In genomic region chr3:151203053-151203420, GRCh38 we compare ENCODE assay signal across 10 cellular contexts. TPM values are rescaled to one million over a fixed set of nuclear protein-coding genes. Genes with fewer than 3 reads are reported as not detected.
DNase-seq lines count a peak whose midpoint lies in the region; ATAC-seq and TF ChIP-seq lines count a peak whose summit lies in the region.
"Had no signal": no experiment of that assay in that cellular context is flagged by ENCODE, and none has a peak within 500 bp of the region (broad histone marks: within the 10 kb centered on the region; RNA-seq: fewer than 3 reads in every experiment).

TSS of gene GPR171 (minus strand) at chr3:151203216. CDS start at chr3:151199386, 3,830 bp downstream.

- no peak within 1 kb of the TSS for H2BK20ac ChIP-seq in H9 (ENCODE audit: low read depth, low read length, poor library complexity, severe bottlenecking)

- no peak within 1 kb of the TSS for H2BK12ac ChIP-seq in H9 (ENCODE audit: insufficient read length, low read depth, low read length)

- no peak within 1 kb of the TSS for H3K23ac ChIP-seq in H9 (ENCODE audit: insufficient read length, low read depth, low read length)

- no CpG with 5 or more reads among the region's 3 CpGs for WGBS in H9 (ENCODE audit: extremely low coverage, insufficient read length, low lambda C conversion rate)

- ATAC-seq in DND-41 (ENCODE audit: insufficient read depth, low read depth) = peak; percentile 99
- peak; percentile 92 for ATAC-seq in HG02588 (IDR thresholded peaks at IDR 0.05; ENCODE audit: unreplicated experiment)
- no peak for ATAC-seq in sciatic nerve

- no peaks in the 10 kb centered on the region for H3K9me3 ChIP-seq in DND-41 (ENCODE audit: insufficient read depth, low read length, severe bottlenecking)
- no peaks in the 10 kb centered on the region for H3K9me3 ChIP-seq in mononuclear cell (ENCODE audit: low read depth, low read length)
- no peaks in the 10 kb centered on the region for H3K9me3 ChIP-seq in MG63
- H3K9me3 ChIP-seq in H9 (ENCODE audit: control insufficient read depth, low read depth, low read length) = no peaks in the 10 kb centered on the region

- no peaks in the 10 kb centered on the region for H3K23me2 ChIP-seq in H9 (ENCODE audit: insufficient read length, low read depth, low read length, poor library complexity, severe bottlenecking)

- no peak within 1 kb of the TSS for H3K14ac ChIP-seq in H9 (ENCODE audit: insufficient read depth, low read length)

- no peaks in the 10 kb centered on the region for H3K79me1 ChIP-seq in H9 (ENCODE audit: insufficient read depth, low read depth, low read length, poor library complexity, severe bottlenecking)

- in situ Hi-C loops in KBM-7 (cut with MboI; ENCODE audit: low pct_unique_long_range_greater_than_20kb, low sequenced_read_pairs) = no loop called here

- H4K20me1 ChIP-seq in DND-41 (ENCODE audit: insufficient read depth, low read length) (no peaks in the 10 kb centered on the region), H9 (ENCODE audit: control insufficient read depth, insufficient read depth, insufficient read length) (no peaks in the 10 kb centered on the region)

- H3K4me1 Mint-ChIP-seq in H9 = no peaks in the 10 kb centered on the region; a peak in 1 of 4 replicates
- H3K4me1 Mint-ChIP-seq: nephron had no signal

- no peak within 1 kb of the TSS for H3K4ac ChIP-seq in H9 (ENCODE audit: low read depth, low read length)

- H3K79me2 ChIP-seq in DND-41 (ENCODE audit: insufficient read depth, low read length) (no peaks in the 10 kb centered on the region), H9 (ENCODE audit: insufficient read depth, low read length) (no peaks in the 10 kb centered on the region)

- H3K27me3 ChIP-seq in DND-41 (ENCODE audit: insufficient read depth, low read length, poor library complexity) (no peaks in the 10 kb centered on the region), mononuclear cell (ENCODE audit: insufficient read depth, low read length) (no peaks in the 10 kb centered on the region), MG63 (no peaks in the 10 kb centered on the region), H9 (ENCODE audit: insufficient read depth, low read length) (no peaks in the 10 kb centered on the region)

- intact Hi-C loops in sciatic nerve (cut with DNase I) = no loop called here

- H2BK120ac ChIP-seq in H9 (ENCODE audit: low read depth, low read length, poor library complexity, severe bottlenecking) = no peak within 1 kb of the TSS

- H3K36me3 Mint-ChIP-seq in H9 (ENCODE audit: insufficient read depth in 1 of 3, low read depth in 3 of 3) = no peaks in the 10 kb centered on the region

- H3K4me3 ChIP-seq in DND-41 (ENCODE audit: low read depth in 1 of 2, low read length in 2 of 2) = no peak within 1 kb of the TSS
- H3K4me3 ChIP-seq in mononuclear cell (ENCODE audit: low read length) = peak within 1 kb of the TSS; percentile 21
- no peak within 1 kb of the TSS for H3K4me3 ChIP-seq in MG63

- no peak for TF ChIP-seq CTCF in DND-41 (IDR thresholded peaks at IDR 0.05; ENCODE audit: borderline replicate concordance, extremely low read depth, low read length, poor library complexity, severe bottlenecking)
- no peak for TF ChIP-seq CTCF in H9 (conservative IDR thresholded peaks at IDR 0.05)

- peak within 1 kb of the TSS; percentile 47 for H3K27ac ChIP-seq in DND-41 (ENCODE audit: low read length)
- H3K27ac ChIP-seq in H9 (ENCODE audit: insufficient read length, low read depth, low read length) = no peak within 1 kb of the TSS

- H3K4me2 ChIP-seq in DND-41 (ENCODE audit: insufficient read depth, low read length) (peak within 1 kb of the TSS; percentile 26; the same call in 1 of the 2 replicates), H9 (ENCODE audit: insufficient read depth, insufficient read length, low read length) (no peak within 1 kb of the TSS)

- H2BK15ac ChIP-seq in H9 (ENCODE audit: low read depth, low read length) = no peak within 1 kb of the TSS

- no peak within 1 kb of the TSS for H3K18ac ChIP-seq in H9 (ENCODE audit: insufficient read length, low read depth, low read length)

- H3K9ac ChIP-seq in DND-41 (ENCODE audit: low read depth, low read length) = peak within 1 kb of the TSS; percentile 33; the same call in 1 of the 2 replicates
- no peak within 1 kb of the TSS for H3K9ac ChIP-seq in H9 (ENCODE audit: extremely low read depth, insufficient read length, low read length)

- H3K4me1 ChIP-seq in DND-41 (ENCODE audit: insufficient read depth, low read length) (peaks cover 23% of the 10 kb centered on the region), mononuclear cell (ENCODE audit: insufficient read depth, low read length) (peaks cover 18% of the 10 kb centered on the region), H9 (ENCODE audit: insufficient read depth, low read length) (no peaks in the 10 kb centered on the region)

- no peak within 1 kb of the TSS for H4K91ac ChIP-seq in H9 (ENCODE audit: insufficient read length, low read depth, low read length)

- H3K9me3 Mint-ChIP-seq in H9 = no peaks in the 10 kb centered on the region
- H3K9me3 Mint-ChIP-seq: nephron had no signal

- DNase-seq in DND-41 (peak; percentile 61), T-helper 9 cell (peak; percentile 43), MG63 (no peak), H9 (no peak), sciatic nerve (ENCODE audit: low spot score) (no peak), KBM-7 (no peak)

- no peak within 1 kb of the TSS for H3K27ac Mint-ChIP-seq in H9
- H3K27ac Mint-ChIP-seq: nephron had no signal

- no peak within 1 kb of the TSS for H2AK5ac ChIP-seq in H9 (ENCODE audit: insufficient read length, low read length)

- H4K5ac ChIP-seq in H9 (ENCODE audit: insufficient read length, low read depth, low read length) = no peak within 1 kb of the TSS

- H3K27me3 Mint-ChIP-seq in H9 (ENCODE audit: low read depth) = no peaks in the 10 kb centered on the region

- H3K36me3 ChIP-seq in DND-41 (ENCODE audit: insufficient read depth, low read length) = no peaks in the 10 kb centered on the region
- H3K36me3 ChIP-seq in MG63 = no peaks in the 10 kb centered on the region

- H3K4me3 Mint-ChIP-seq in H9 = no peak within 1 kb of the TSS
- H3K4me3 Mint-ChIP-seq: nephron had no signal

- H2AFZ ChIP-seq in DND-41 (ENCODE audit: low read depth, low read length) (no peak within 1 kb of the TSS), H9 (ENCODE audit: low read length) (no peak within 1 kb of the TSS)

- H3T11ph ChIP-seq in H9 (ENCODE audit: low read length) = no peak within 1 kb of the TSS

- no peak within 1 kb of the TSS for H2BK5ac ChIP-seq in H9 (ENCODE audit: insufficient read length, low read length)

- H3K56ac ChIP-seq in H9 (ENCODE audit: insufficient read length, low read depth, low read length) = no peak within 1 kb of the TSS

- no peak within 1 kb of the TSS for H4K8ac ChIP-seq in H9 (replicated peaks; ENCODE audit: insufficient read length, low read depth, low read length)

RNA-seq across cellular contexts. Expression of gene GPR171, which starts in this region (rescaled TPM):
- total RNA-seq in mononuclear cell (10.6 TPM), H9 (2021) (not detected in 2 replicates), sciatic nerve (1.6 TPM)
- not detected in 2 replicates for total RNA-seq in MG63 (2014; rRNA removed; shearing (Covaris generic); ENCODE audit: low replicate concordance)
- total RNA-seq: Daoy had no signal

Comparison
In these comparisons a context has a peak if more than half of its experiments do, and no peak if none do; other contexts are left out.
1. DNase-seq: peak in DND-41 (single experiment) and T-helper 9 cell (single experiment); none in MG63 (single experiment), H9 (single experiment), sciatic nerve (single experiment) and KBM-7 (single experiment).